15 cellular contexts compared by ENCODE assay signal in genomic region chr6:44668391-44668930, GRCh38.
DNase-seq lines count a peak whose midpoint lies in the region; ATAC-seq and TF ChIP-seq lines count a peak whose summit lies in the region.
"Had no signal": no experiment of that assay in that cellular context is flagged by ENCODE, and none has a peak within 500 bp of the region (broad histone marks: within the 10 kb centered on the region; RNA-seq: fewer than 3 reads in every experiment).

No MANE protein-coding gene starts in this region.

- H3K4me1 Mint-ChIP-seq in activated CD8-positive, alpha-beta memory T cell treated with anti-CD3 and anti-CD28 coated beads, Interleukin-2, amount 10 ng/mL, durations not matched to agents 7 days and 5 days, result no peaks in the 10 kb centered on the region
- peaks cover 7% of the 10 kb centered on the region for H3K4me1 Mint-ChIP-seq in activated T-helper 17 cell treated with anti-CD3 and anti-CD28 coated beads, Interleukin-2, amount 50 U/mL, for 72 hours
- peaks cover 53% of the 10 kb centered on the region for H3K4me1 Mint-ChIP-seq in mesothelial cell of epicardium
- H3K4me1 Mint-ChIP-seq: activated naive CD8-positive, alpha-beta T cell treated with anti-CD3 and anti-CD28 coated beads, Interleukin-2, amount 10 ng/mL, durations not matched to agents 7 days and 5 days had no signal

- ATAC-seq in activated CD8-positive, alpha-beta memory T cell treated with anti-CD3 and anti-CD28 coated beads, Interleukin-2, amount 10 ng/mL, durations not matched to agents 7 days and 5 days, result no peak
- ATAC-seq in activated T-helper 17 cell treated with anti-CD3 and anti-CD28 coated beads, Interleukin-2, amount 50 U/mL, for 72 hours (replicated peaks), result no peak
- ATAC-seq in GM18907 (IDR thresholded peaks at IDR 0.05; ENCODE audit: unreplicated experiment), result no peak
- ATAC-seq: body of pancreas had no signal

- H3K36me3 Mint-ChIP-seq in activated CD8-positive, alpha-beta memory T cell treated with anti-CD3 and anti-CD28 coated beads, Interleukin-2, amount 10 ng/mL, durations not matched to agents 7 days and 5 days, result no peaks in the 10 kb centered on the region
- H3K36me3 Mint-ChIP-seq in activated T-helper 17 cell treated with anti-CD3 and anti-CD28 coated beads, Interleukin-2, amount 50 U/mL, for 72 hours (ENCODE audit: low read depth), result no peaks in the 10 kb centered on the region
- no peaks in the 10 kb centered on the region for H3K36me3 Mint-ChIP-seq in mesothelial cell of epicardium
- H3K36me3 Mint-ChIP-seq: activated naive CD8-positive, alpha-beta T cell treated with anti-CD3 and anti-CD28 coated beads, Interleukin-2, amount 10 ng/mL, durations not matched to agents 7 days and 5 days had no signal

- CTCF ChIA-PET in activated CD8-positive, alpha-beta memory T cell treated with anti-CD3 and anti-CD28 coated beads, Interleukin-2, amount 10 ng/mL, durations not matched to agents 7 days and 5 days (lab: Charles Lee), result interaction anchor here (1.1 to 1.4 kb wide), 3 partner anchors 11 to 1256 kb away, joined by 3 to 4 read pairs (median 3); no protein-coding TSS in a partner anchor

- DNase-seq in activated CD8-positive, alpha-beta memory T cell treated with anti-CD3 and anti-CD28 coated beads, Interleukin-2, amount 10 ng/mL, durations not matched to agents 7 days and 5 days, result peak; percentile 15
- DNase-seq in activated CD8-positive, alpha-beta memory T cell treated with anti-CD3 and anti-CD28 coated beads, Interleukin-2, amount 50 U/mL, for 4 hours, result no peak
- DNase-seq in mesothelial cell of epicardium (ENCODE audit: low spot score in 2 of 2, unreplicated experiment in 2 of 2) (no peak), NCI-H1105 (lab: John Stamatoyannopoulos, UW) (no peak), SK-N-DZ (ENCODE audit: low spot score) (no peak)
- DNase-seq in stimulated activated CD4-positive, alpha-beta T cell treated with anti-CD3 and anti-CD28 coated beads, Interleukin-4, amount 100 ng/mL, for 24 hours, result no peak
- DNase-seq: activated naive CD8-positive, alpha-beta T cell treated with anti-CD3 and anti-CD28 coated beads, Interleukin-2, amount 10 ng/mL, durations not matched to agents 7 days and 5 days; left cardiac atrium; NCI-H187 treated with DMSO at 0.1 percent for 48 hours; T1000 had no signal

- no peaks in the 10 kb centered on the region for H3K9me3 Mint-ChIP-seq in activated CD8-positive, alpha-beta memory T cell treated with anti-CD3 and anti-CD28 coated beads, Interleukin-2, amount 10 ng/mL, durations not matched to agents 7 days and 5 days (ENCODE audit: low read depth)
- no peaks in the 10 kb centered on the region for H3K9me3 Mint-ChIP-seq in activated T-helper 17 cell treated with anti-CD3 and anti-CD28 coated beads, Interleukin-2, amount 50 U/mL, for 72 hours
- H3K9me3 Mint-ChIP-seq in mesothelial cell of epicardium, result no peaks in the 10 kb centered on the region
- H3K9me3 Mint-ChIP-seq: activated naive CD8-positive, alpha-beta T cell treated with anti-CD3 and anti-CD28 coated beads, Interleukin-2, amount 10 ng/mL, durations not matched to agents 7 days and 5 days; activated T-helper 1 cell treated with anti-CD3 and anti-CD28 coated beads, Interleukin-12 subunit alpha, Interleukin-12 subunit beta, Interleukin-2, Interleukin-4 antibody, amounts not matched to agents 30 ng/mL and 10 ng/mL and 1 ng/mL, durations not matched to agents 14 hours and 24 hours and 36 hours; nephron had no signal

- H3K27me3 Mint-ChIP-seq in activated CD8-positive, alpha-beta memory T cell treated with anti-CD3 and anti-CD28 coated beads, Interleukin-2, amount 10 ng/mL, durations not matched to agents 7 days and 5 days, result peaks cover 6% of the 10 kb centered on the region
- H3K27me3 Mint-ChIP-seq in activated T-helper 17 cell treated with anti-CD3 and anti-CD28 coated beads, Interleukin-2, amount 50 U/mL, for 72 hours, result peaks cover 3% of the 10 kb centered on the region
- peaks cover 50% of the 10 kb centered on the region for H3K27me3 Mint-ChIP-seq in mesothelial cell of epicardium (ENCODE audit: low read depth)

- no peak overlapping the region for H3K4me3 Mint-ChIP-seq in activated CD8-positive, alpha-beta memory T cell treated with anti-CD3 and anti-CD28 coated beads, Interleukin-2, amount 10 ng/mL, durations not matched to agents 7 days and 5 days
- no peak overlapping the region for H3K4me3 Mint-ChIP-seq in activated T-helper 17 cell treated with anti-CD3 and anti-CD28 coated beads, Interleukin-2, amount 50 U/mL, for 72 hours
- no peak overlapping the region for H3K4me3 Mint-ChIP-seq in mesothelial cell of epicardium
- H3K4me3 Mint-ChIP-seq: activated naive CD8-positive, alpha-beta T cell treated with anti-CD3 and anti-CD28 coated beads, Interleukin-2, amount 10 ng/mL, durations not matched to agents 7 days and 5 days; activated T-helper 1 cell treated with anti-CD3 and anti-CD28 coated beads, Interleukin-12 subunit alpha, Interleukin-12 subunit beta, Interleukin-2, Interleukin-4 antibody, amounts not matched to agents 30 ng/mL and 10 ng/mL and 1 ng/mL, durations not matched to agents 14 hours and 24 hours and 36 hours; nephron had no signal

- H3K27ac Mint-ChIP-seq in activated CD8-positive, alpha-beta memory T cell treated with anti-CD3 and anti-CD28 coated beads, Interleukin-2, amount 10 ng/mL, durations not matched to agents 7 days and 5 days, result no peak overlapping the region
- peak overlapping the region; percentile 78 for H3K27ac Mint-ChIP-seq in activated T-helper 17 cell treated with anti-CD3 and anti-CD28 coated beads, Interleukin-2, amount 50 U/mL, for 72 hours
- no peak overlapping the region for H3K27ac Mint-ChIP-seq in mesothelial cell of epicardium
- H3K27ac Mint-ChIP-seq: activated naive CD8-positive, alpha-beta T cell treated with anti-CD3 and anti-CD28 coated beads, Interleukin-2, amount 10 ng/mL, durations not matched to agents 7 days and 5 days; activated T-helper 1 cell treated with anti-CD3 and anti-CD28 coated beads, Interleukin-12 subunit alpha, Interleukin-12 subunit beta, Interleukin-2, Interleukin-4 antibody, amounts not matched to agents 30 ng/mL and 10 ng/mL and 1 ng/mL, durations not matched to agents 14 hours and 24 hours and 36 hours had no signal

- peak; percentile 17 for TF ChIP-seq CTCF in mesothelial cell of epicardium (IDR thresholded peaks at IDR 0.05; ENCODE audit: unreplicated experiment)
